8 cellular contexts compared by ENCODE assay signal in genomic region chrX:118495958-118496762, GRCh38. TPM values are rescaled to one million over a fixed set of nuclear protein-coding genes. Genes with fewer than 3 reads are reported as not detected.
DNase-seq lines count a peak whose midpoint lies in the region; TF ChIP-seq lines count a peak whose summit lies in the region.

No MANE protein-coding gene starts in this region.

- H3K4me1 Mint-ChIP-seq in chondrocyte (ENCODE audit: low read depth): peaks cover 13% of the 10 kb centered on the region

- H3K9ac ChIP-seq in mesenchymal stem cell (ENCODE audit: low read length): peak overlapping the region; percentile 88

- no peak overlapping the region for H3K23ac ChIP-seq in mesenchymal stem cell (ENCODE audit: low read length in 2 of 2)

- peaks cover under 1% of the 10 kb centered on the region for H3K9me3 Mint-ChIP-seq in chondrocyte (ENCODE audit: low read depth)

- H3K14ac ChIP-seq in mesenchymal stem cell (ENCODE audit: low read length in 2 of 2): peak overlapping the region in 1 of 2 experiments; percentile 93

- no peaks in the 10 kb centered on the region for H3K9me3 ChIP-seq in HAP-1
- H3K9me3 ChIP-seq in mesenchymal stem cell (ENCODE audit: control insufficient read depth, low read length): no peaks in the 10 kb centered on the region

- TF ChIP-seq CTCF in GM10266 (IDR thresholded peaks at IDR 0.05; ENCODE audit: control insufficient read depth, insufficient read depth, low read depth, missing control alignments): no peak
- TF ChIP-seq CTCF in chondrocyte (IDR thresholded peaks at IDR 0.05): no peak

- 0% methylated on average over 31 of the region's 81 CpGs for WGBS in mesenchymal stem cell

- H3K27ac ChIP-seq in mesenchymal stem cell (ENCODE audit: low read length, poor library complexity, severe bottlenecking): no peak overlapping the region

- H3K36me3 ChIP-seq in HAP-1 (replicated peaks) (no peaks in the 10 kb centered on the region), mesenchymal stem cell (ENCODE audit: control insufficient read depth in 1 of 2, insufficient read depth in 2 of 2, low read depth in 1 of 2, low read length in 2 of 2) (no peaks in the 10 kb centered on the region)

- H2BK120ac ChIP-seq in mesenchymal stem cell (ENCODE audit: low read depth, low read length): peak overlapping the region; percentile 49

- H3K36me3 Mint-ChIP-seq in chondrocyte (ENCODE audit: low read depth): no peaks in the 10 kb centered on the region

- H2AFZ ChIP-seq in mesenchymal stem cell (ENCODE audit: low read depth, low read length): peak overlapping the region; percentile 96

- peak overlapping the region in 1 of 2 experiments; percentile 78 for H2BK12ac ChIP-seq in mesenchymal stem cell (ENCODE audit: low read length in 2 of 2)

- peaks cover 2% of the 10 kb centered on the region for H3K79me1 ChIP-seq in mesenchymal stem cell (replicated peaks; ENCODE audit: low read length, poor library complexity, severe bottlenecking)

- peak overlapping the region in 1 of 2 experiments; percentile 69 for H3K4ac ChIP-seq in mesenchymal stem cell (ENCODE audit: low read depth in 1 of 2, low read length in 2 of 2)

- H4K8ac ChIP-seq in mesenchymal stem cell (ENCODE audit: low read length): no peak overlapping the region

- H3K4me3 Mint-ChIP-seq in chondrocyte (ENCODE audit: unreplicated experiment): peak overlapping the region; percentile 93

- peak overlapping the region; percentile 61 for H3K4me3 ChIP-seq in HAP-1
- H3K4me3 ChIP-seq in mesenchymal stem cell (ENCODE audit: insufficient read depth in 1 of 2, low read depth in 1 of 2, low read length in 2 of 2): peak overlapping the region; percentile 79 to 85

- peak overlapping the region; percentile 70 for H3K4me2 ChIP-seq in mesenchymal stem cell (ENCODE audit: low read length, poor library complexity, severe bottlenecking)

- H3K18ac ChIP-seq in mesenchymal stem cell (ENCODE audit: low read depth in 1 of 2, low read length in 2 of 2): peak overlapping the region; percentile 14 to 98

- peak overlapping the region; percentile 48 for H2BK15ac ChIP-seq in mesenchymal stem cell (ENCODE audit: low read depth, poor library complexity, severe bottlenecking)

- H3K27me3 ChIP-seq in HAP-1 (ENCODE audit: low read depth) (no peaks in the 10 kb centered on the region), mesenchymal stem cell (ENCODE audit: control insufficient read depth in 1 of 2, insufficient read depth in 1 of 2, low read length in 2 of 2) (no peaks in the 10 kb centered on the region)

- in situ Hi-C loops in HAP-1 (cut with MboI; ENCODE audit: low sequenced_read_pairs): no loop called here

- no peak overlapping the region for H2AK5ac ChIP-seq in mesenchymal stem cell (ENCODE audit: low read length, severe bottlenecking)

- peak overlapping the region; percentile 7 for H4K91ac ChIP-seq in mesenchymal stem cell (ENCODE audit: low read length)

- no peak overlapping the region for H2BK5ac ChIP-seq in mesenchymal stem cell (ENCODE audit: low read depth, low read length, poor library complexity, severe bottlenecking)

- peak overlapping the region; percentile 22 for H3K27ac Mint-ChIP-seq in chondrocyte (ENCODE audit: unreplicated experiment)

- H3K4me1 ChIP-seq in HAP-1: peaks cover 21% of the 10 kb centered on the region
- H3K4me1 ChIP-seq in mesenchymal stem cell (ENCODE audit: control insufficient read depth, insufficient read depth, low read depth, low read length): peaks cover 7% of the 10 kb centered on the region

- peak; percentile 42 for DNase-seq in GM10266 (ENCODE audit: extremely low spot score)
- DNase-seq in HAP-1 (ENCODE audit: low spot score in 2 of 2): peak; percentile 58 to 73
- DNase-seq in NAMALWA (ENCODE audit: low spot score): peak; percentile 73
- peak; percentile 25 to 68 (median 47) for DNase-seq in activated CD4-positive, CD25-positive, alpha-beta regulatory T cell (lab: John Stamatoyannopoulos, UW)
- peak; percentile 90 for DNase-seq in chondrocyte (ENCODE audit: low spot score)
- DNase-seq in mesenchymal stem cell: peak; percentile 20
- DNase-seq in stimulated activated CD8-positive, alpha-beta memory T cell treated with anti-CD3 and anti-CD28 coated beads, Interleukin-15, amount 100 ng/mL, for 4 hours (ENCODE audit: low read depth in 2 of 2): peak; percentile 37 to 53
- no peak for DNase-seq in HT-29 (ENCODE audit: low spot score)

- H3K27me3 Mint-ChIP-seq in chondrocyte (ENCODE audit: low read depth): no peaks in the 10 kb centered on the region

RNA-seq across cellular contexts. Expression of gene DOCK11, which starts 0.5 kb away (rescaled TPM):
- 13.7 to 25.0 TPM (median 22.1 TPM) in 3 replicates for total RNA-seq in chondrocyte
- 9.6 TPM for polyA plus RNA-seq in mesenchymal stem cell (2013, experiment 1 of 2)
- 9.6 TPM for polyA plus RNA-seq in mesenchymal stem cell (2013, experiment 2 of 2)
- 0.13 and 0.23 TPM in 2 replicates for total RNA-seq in HT-29 (2014; rRNA removed; shearing (Covaris generic))

Comparison
In these comparisons a context has a peak if more than half of its experiments do, and no peak if none do; other contexts are left out.
1. RNA of gene DOCK11, which starts 0.5 kb away (total RNA-seq): 13.7 to 25.0 TPM in chondrocyte; 0.13 to 0.23 TPM in HT-29; every median in the first group is over 10 times any median in the second.